1 cellular context compared by ENCODE assay signal in the genomic region with DNA sequence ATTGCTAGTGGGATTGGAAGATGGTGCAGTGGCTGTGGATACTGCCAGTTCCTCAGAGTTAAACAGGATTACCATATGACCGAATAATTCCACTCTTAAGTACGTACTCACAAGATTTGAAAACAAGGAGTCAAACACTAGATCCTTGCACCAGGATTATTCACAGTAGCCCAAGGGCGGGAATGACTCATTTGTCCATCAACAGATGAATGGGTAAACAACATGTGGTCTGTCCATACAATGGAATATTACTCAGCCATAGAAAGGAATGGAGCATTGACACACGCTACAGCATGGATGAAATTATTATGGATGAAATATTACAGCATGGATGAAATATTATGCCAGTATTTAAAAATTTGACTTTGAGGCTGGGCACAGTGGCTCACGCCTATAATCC.
TF ChIP-seq lines count a peak whose summit lies in the region.

No MANE protein-coding gene starts in this region.

TF ChIP-seq in SK-N-SH, 30 proteins besides CTCF, POLR2A, EP300 and RAD21 (continued from another document):
- no peak for TF ChIP-seq USF1 (IDR thresholded peaks at IDR 0.05; ENCODE audit: borderline replicate concordance, low read depth)
- no peak for TF ChIP-seq TEAD4 (IDR thresholded peaks at IDR 0.05; ENCODE audit: borderline replicate concordance, insufficient read depth)
- TF ChIP-seq SMC3 (IDR thresholded peaks at IDR 0.05; ENCODE audit: low read depth, low read length) = no peak
- no peak for TF ChIP-seq GATA2 (CRISPR knock-in tag; IDR thresholded peaks at IDR 0.05)
- TF ChIP-seq, protein P1, sequence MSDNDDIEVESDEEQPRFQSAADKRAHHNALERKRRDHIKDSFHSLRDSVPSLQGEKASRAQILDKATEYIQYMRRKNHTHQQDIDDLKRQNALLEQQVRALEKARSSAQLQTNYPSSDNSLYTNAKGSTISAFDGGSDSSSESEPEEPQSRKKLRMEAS (IDR thresholded peaks at IDR 0.05; ENCODE audit: low read depth) = no peak
- no peak for TF ChIP-seq FOSL2 (IDR thresholded peaks at IDR 0.05; ENCODE audit: borderline replicate concordance, low read depth)
- TF ChIP-seq REST (IDR thresholded peaks at IDR 0.05; ENCODE audit: low read depth, low read length) = no peak
- TF ChIP-seq GABPA (IDR thresholded peaks at IDR 0.05; ENCODE audit: low read depth) = no peak
- TF ChIP-seq USF2 (IDR thresholded peaks at IDR 0.05; ENCODE audit: borderline replicate concordance, low read depth, low read length) = no peak
- TF ChIP-seq IRF3 (IDR thresholded peaks at IDR 0.05; ENCODE audit: low read depth, low read length) = no peak
